Comparison of ENCODE assay signal across 12 cellular contexts in genomic region chr16:66740533-66740932, GRCh38. TPM values are rescaled to one million over a fixed set of nuclear protein-coding genes. Genes with fewer than 3 reads are reported as not detected.
DNase-seq lines count a peak whose midpoint lies in the region; ATAC-seq lines count a peak whose summit lies in the region.
"Had no signal": no experiment of that assay in that cellular context is flagged by ENCODE, and none has a peak within 500 bp of the region (broad histone marks: within the 10 kb centered on the region; RNA-seq: fewer than 3 reads in every experiment).

No MANE protein-coding gene starts in this region.

- peaks cover 22% of the 10 kb centered on the region for H3K4me1 ChIP-seq in mesodermal cell (ENCODE audit: control insufficient read depth, insufficient read depth, low read length, poor library complexity, severe bottlenecking)

- no peaks in the 10 kb centered on the region for H3K9me3 ChIP-seq in mesodermal cell (ENCODE audit: control insufficient read depth, low read length)

- no peaks in the 10 kb centered on the region for H3K27me3 Mint-ChIP-seq in activated naive CD8-positive, alpha-beta T cell treated with anti-CD3 and anti-CD28 coated beads, Interleukin-2, amount 10 ng/mL, durations not matched to agents 7 days and 5 days
- H3K27me3 Mint-ChIP-seq in activated naive CD8-positive, alpha-beta T cell treated with anti-CD3 and anti-CD28 coated beads for 36 hours, result no peaks in the 10 kb centered on the region
- H3K27me3 Mint-ChIP-seq: memory B cell had no signal

- no peak for ATAC-seq in activated naive CD8-positive, alpha-beta T cell treated with anti-CD3 and anti-CD28 coated beads, Interleukin-2, amount 10 ng/mL, durations not matched to agents 7 days and 5 days (ENCODE audit: low read depth)
- ATAC-seq in GM18909 (IDR thresholded peaks at IDR 0.05; ENCODE audit: poor library complexity, unreplicated experiment), result no peak

- POLR2A ChIA-PET in activated naive CD8-positive, alpha-beta T cell treated with anti-CD3 and anti-CD28 coated beads, Interleukin-2, amount 10 ng/mL, durations not matched to agents 7 days and 5 days (lab: Charles Lee), result interaction anchor here (0.9 to 1.2 kb wide), 2 partner anchors 11 to 143 kb away, joined by 3 to 4 read pairs; partner anchors contain the start of gene DYNC1LI2

- peaks cover 17% of the 10 kb centered on the region for H3K4me1 Mint-ChIP-seq in activated naive CD8-positive, alpha-beta T cell treated with anti-CD3 and anti-CD28 coated beads, Interleukin-2, amount 10 ng/mL, durations not matched to agents 7 days and 5 days
- peaks cover 9% of the 10 kb centered on the region for H3K4me1 Mint-ChIP-seq in activated naive CD8-positive, alpha-beta T cell treated with anti-CD3 and anti-CD28 coated beads for 36 hours

- H3K36me3 Mint-ChIP-seq in activated naive CD8-positive, alpha-beta T cell treated with anti-CD3 and anti-CD28 coated beads, Interleukin-2, amount 10 ng/mL, durations not matched to agents 7 days and 5 days, result peaks cover 31% of the 10 kb centered on the region
- peaks cover 10% of the 10 kb centered on the region for H3K36me3 Mint-ChIP-seq in activated naive CD8-positive, alpha-beta T cell treated with anti-CD3 and anti-CD28 coated beads for 36 hours

- 78 to 94% methylated on average over 2 of the region's 2 CpGs for WGBS in mesodermal cell (ENCODE audit: insufficient coverage in 2 of 2), 2 experiments

- H3K4me3 Mint-ChIP-seq in activated naive CD8-positive, alpha-beta T cell treated with anti-CD3 and anti-CD28 coated beads, Interleukin-2, amount 10 ng/mL, durations not matched to agents 7 days and 5 days, result no peak overlapping the region
- no peak overlapping the region for H3K4me3 Mint-ChIP-seq in activated naive CD8-positive, alpha-beta T cell treated with anti-CD3 and anti-CD28 coated beads for 36 hours
- H3K4me3 Mint-ChIP-seq: activated T-cell treated with anti-CD3 and anti-CD28 coated beads, Interleukin-2, amount 50 U/mL, for 72 hours; memory B cell had no signal

- no peaks in the 10 kb centered on the region for H3K9me3 Mint-ChIP-seq in activated naive CD8-positive, alpha-beta T cell treated with anti-CD3 and anti-CD28 coated beads, Interleukin-2, amount 10 ng/mL, durations not matched to agents 7 days and 5 days
- no peaks in the 10 kb centered on the region for H3K9me3 Mint-ChIP-seq in activated naive CD8-positive, alpha-beta T cell treated with anti-CD3 and anti-CD28 coated beads for 36 hours
- H3K9me3 Mint-ChIP-seq: activated T-cell treated with anti-CD3 and anti-CD28 coated beads, Interleukin-2, amount 50 U/mL, for 72 hours; memory B cell had no signal

- no peak for DNase-seq in activated naive CD8-positive, alpha-beta T cell treated with anti-CD3 and anti-CD28 coated beads, Interleukin-2, amount 10 ng/mL, durations not matched to agents 7 days and 5 days
- no peak for DNase-seq in activated naive CD8-positive, alpha-beta T cell treated with anti-CD3 and anti-CD28 coated beads for 36 hours
- peak; percentile 49 for DNase-seq in dermis blood vessel endothelial cell
- no peak for DNase-seq in DMS79 treated with DMSO at 0.1 percent for 48 hours (lab: John Stamatoyannopoulos, UW)
- DNase-seq in DMS114 treated with DMSO at 0.1 percent for 48 hours (lab: John Stamatoyannopoulos, UW; ENCODE audit: unreplicated experiment), result no peak
- no peak for DNase-seq in NCI-H1694 (lab: John Stamatoyannopoulos, UW)
- DNase-seq: COR-L47, NCI-H2171 had no signal

- peak overlapping the region; percentile 44 for H3K27ac Mint-ChIP-seq in activated naive CD8-positive, alpha-beta T cell treated with anti-CD3 and anti-CD28 coated beads, Interleukin-2, amount 10 ng/mL, durations not matched to agents 7 days and 5 days
- H3K27ac Mint-ChIP-seq in activated naive CD8-positive, alpha-beta T cell treated with anti-CD3 and anti-CD28 coated beads for 36 hours, result no peak overlapping the region
- H3K27ac Mint-ChIP-seq: memory B cell had no signal

- no peak overlapping the region for H3K4me3 ChIP-seq in mesodermal cell (ENCODE audit: extremely low read depth, insufficient read depth, low read length, poor library complexity, severe bottlenecking)

- peaks cover 94% of the 10 kb centered on the region for H3K36me3 ChIP-seq in mesodermal cell (ENCODE audit: control insufficient read depth, insufficient read depth, low read length)

- H3K27ac ChIP-seq in mesodermal cell (ENCODE audit: low read depth, low read length, severe bottlenecking), result peak overlapping the region; percentile 91

RNA-seq across cellular contexts. Expression of gene DYNC1LI2, which starts 10.9 kb away (rescaled TPM):
- 10 to 100 TPM; 66.3 to 70.5 TPM for total RNA-seq in activated naive CD8-positive, alpha-beta T cell treated with anti-CD3 and anti-CD28 coated beads, Interleukin-2, amount 10 ng/mL, durations not matched to agents 7 days and 5 days
- 10 to 100 TPM; 38.8 to 41.1 TPM for total RNA-seq in activated naive CD8-positive, alpha-beta T cell treated with anti-CD3 and anti-CD28 coated beads for 36 hours
- total RNA-seq in dermis blood vessel endothelial cell, result 112 and 219 TPM in 2 replicates
- 69.7 TPM for polyA plus RNA-seq in mesodermal cell (2013, experiment 1 of 2)
- polyA plus RNA-seq in mesodermal cell (2013, experiment 2 of 2), result 67.4 TPM

RNA-seq across cellular contexts. Expression of gene CMTM4, which starts 44.0 kb away (rescaled TPM):
- total RNA-seq in activated naive CD8-positive, alpha-beta T cell treated with anti-CD3 and anti-CD28 coated beads, Interleukin-2, amount 10 ng/mL, durations not matched to agents 7 days and 5 days, result 1 to 10 TPM; 1.3 to 2.0 TPM
- 1 to 10 TPM; 2.4 to 2.8 TPM for total RNA-seq in activated naive CD8-positive, alpha-beta T cell treated with anti-CD3 and anti-CD28 coated beads for 36 hours
- 8.8 and 11.6 TPM in 2 replicates for total RNA-seq in dermis blood vessel endothelial cell
- polyA plus RNA-seq in mesodermal cell (2013, experiment 1 of 2), result 20.6 TPM
- polyA plus RNA-seq in mesodermal cell (2013, experiment 2 of 2), result 20.5 TPM
